In the genomic region with DNA sequence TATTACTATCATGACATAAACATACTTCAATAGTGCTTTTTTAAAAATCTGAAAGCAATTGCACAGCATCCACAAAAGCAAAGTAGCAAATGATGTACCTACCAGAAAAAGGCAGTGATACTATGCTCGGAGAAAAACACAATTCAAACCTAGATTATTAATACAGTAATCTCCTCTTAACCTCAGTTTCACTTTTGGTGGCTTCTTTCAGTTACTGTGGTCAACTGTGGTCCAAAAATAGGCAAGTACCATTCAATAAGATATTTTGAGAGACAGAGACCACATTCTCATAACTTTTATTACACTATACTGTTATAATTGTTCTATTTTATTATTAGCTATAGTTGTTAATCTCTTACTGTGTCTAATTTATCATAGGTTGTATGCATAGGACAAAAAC, we compare ENCODE assay signal across 20 cellular contexts. TPM values are rescaled to one million over a fixed set of nuclear protein-coding genes. Genes with fewer than 3 reads are reported as not detected.
DNase-seq lines count a peak whose midpoint lies in the region; ATAC-seq lines count a peak whose summit lies in the region.
"Had no signal": no experiment of that assay in that cellular context is flagged by ENCODE, and none has a peak within 500 bp of the region (broad histone marks: within the 10 kb centered on the region; RNA-seq: fewer than 3 reads in every experiment).

No MANE protein-coding gene starts in this region.

- ATAC-seq in GM18502 (IDR thresholded peaks at IDR 0.05; ENCODE audit: poor library complexity, unreplicated experiment), result peak; percentile 78
- ATAC-seq in GM19455 (IDR thresholded peaks at IDR 0.05; ENCODE audit: unreplicated experiment), result peak; percentile 79
- ATAC-seq in HG02678 (IDR thresholded peaks at IDR 0.05; ENCODE audit: unreplicated experiment), result peak; percentile 67
- peak; percentile 92 for ATAC-seq in HG03378 (IDR thresholded peaks at IDR 0.05; ENCODE audit: unreplicated experiment)
- ATAC-seq: A549; foreskin keratinocyte; stimulated activated naive B cell treated with anti-CD40 and anti-IgM and Interleukin-4, amounts not matched to agents 10 μg/mL and 1 μg/mL and 100 μg/mL, for 72 hours had no signal

- DNase-seq in DMS153 (lab: John Stamatoyannopoulos, UW) (no peak), posterior vena cava (ENCODE audit: low spot score) (no peak), NCI-H187 (lab: John Stamatoyannopoulos, UW) (no peak), COR-L47 (lab: John Stamatoyannopoulos, UW) (no peak)
- DNase-seq: activated CD4-positive, CD25-positive, alpha-beta regulatory T cell treated with anti-CD3 and anti-CD28 coated beads, Interleukin-2, amount 50 U/mL, for 72 hours; CD4-positive, alpha-beta memory T cell; foreskin keratinocyte; left ventricle myocardium inferior; NCI-H1417 treated with DMSO at 0.1 percent for 48 hours; NCI-H226; SHP77; spleen; stimulated activated naive B cell treated with anti-CD40 and anti-IgM and Interleukin-4, amounts not matched to agents 10 μg/mL and 1 μg/mL and 100 μg/mL, for 72 hours; trophoblast cell had no signal

- intact Hi-C loops in posterior vena cava (cut with DNase I), result no loop called here

RNA-seq across cellular contexts. Expression of a gene that starts 20.8 kb away (rescaled TPM):
- under 1 TPM; 0.32 to 0.71 TPM for total RNA-seq in posterior vena cava
- total RNA-seq: CD4-positive, alpha-beta memory T cell; foreskin keratinocyte; spleen; T-helper 2 cell treated with Interferon-gamma antibody and Interleukin-4, amounts not matched to agents 100 ng/mL and 5 ng/mL, for 36 hours had no signal
